Comparison of ENCODE assay signal across 1 cellular context in genomic region chr17:17089206-17089550, GRCh38.
TF ChIP-seq lines count a peak whose summit lies in the region.

No MANE protein-coding gene starts in this region.

TF ChIP-seq in K562, 482 proteins besides CTCF, POLR2A, EP300 and RAD21 (continued from another document):
- TF ChIP-seq PBX2 (CRISPR knock-in tag; IDR thresholded peaks at IDR 0.05; ENCODE audit: low read depth) (no peak), PBX2 (tag; conservative IDR thresholded peaks at IDR 0.05; ENCODE audit: low read depth) (peak; percentile 72), FOS (IDR thresholded peaks at IDR 0.05; ENCODE audit: extremely low read depth, insufficient read length) (no peak), E4F1 (CRISPR knock-in tag; IDR thresholded peaks at IDR 0.05; ENCODE audit: borderline replicate concordance) (no peak), DPF2 (IDR thresholded peaks at IDR 0.05) (peak; percentile 38; the same call in 1 of the 2 replicates), ELF4 (CRISPR knock-in tag; IDR thresholded peaks at IDR 0.05) (no peak), TAL1 (IDR thresholded peaks at IDR 0.05) (peak; percentile 55; the same call in 1 of the 2 replicates), ARID1B (IDR thresholded peaks at IDR 0.05) (peak; percentile 60; the same call in 1 of the 2 replicates), SMARCA4 (IDR thresholded peaks at IDR 0.05) (peak; percentile 27; the same call in 1 of the 2 replicates), MEIS2 (IDR thresholded peaks at IDR 0.05; ENCODE audit: partially characterized antibody) (peak; percentile 72), RBM25 (IDR thresholded peaks at IDR 0.05; ENCODE audit: low read depth, low read length, severe bottlenecking) (peak; percentile 31), CBFA2T3 (IDR thresholded peaks at IDR 0.05) (peak; percentile 76), CBFA2T2 (conservative IDR thresholded peaks at IDR 0.05) (peak; percentile 56), TCF3 (CRISPR knock-in tag; IDR thresholded peaks at IDR 0.05) (peak; percentile 28; the same call in 1 of the 2 replicates), ZKSCAN1 (IDR thresholded peaks at IDR 0.05; ENCODE audit: low read depth, low read length) (no peak), NFIC (IDR thresholded peaks at IDR 0.05) (0 out of 2 replicates have a peak, but pooled peaks have one; percentile 20)
TF ChIP-seq in K562: peak in this region for 11.
